ENCODE assay signal across 1 cellular context in the genomic region with DNA sequence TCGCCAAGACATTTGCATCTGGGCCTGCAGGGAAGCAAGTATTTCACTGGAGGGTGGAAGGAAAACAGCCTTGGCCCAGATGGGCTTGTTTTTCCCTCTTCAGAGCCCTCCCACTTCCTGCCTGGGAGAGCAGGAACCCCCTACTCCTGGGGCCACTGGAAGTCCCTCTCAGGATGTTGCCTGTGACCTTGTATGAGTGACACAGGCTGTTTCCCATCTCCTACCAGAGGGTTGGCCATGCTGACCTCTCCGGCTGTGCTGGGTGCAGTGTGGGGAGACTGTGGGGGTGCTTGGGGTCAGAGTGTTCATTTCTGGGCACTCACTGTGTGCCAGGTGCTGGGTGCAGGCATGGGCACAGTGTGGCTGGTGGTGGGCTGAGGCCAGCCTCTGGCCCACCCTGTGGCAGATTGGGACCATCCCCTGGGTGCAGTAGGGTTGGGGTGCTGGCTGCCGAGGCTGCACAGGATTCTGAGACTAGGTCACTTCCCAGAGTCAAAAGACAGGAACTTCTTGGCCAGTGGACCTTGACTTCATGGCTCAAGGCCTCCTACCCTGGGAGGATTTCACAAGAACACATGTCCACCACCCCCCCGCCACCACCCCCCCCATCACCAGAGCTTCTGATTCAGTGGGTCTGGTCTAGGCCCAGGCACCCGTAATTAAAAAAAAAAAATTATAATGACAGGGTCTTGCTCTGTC.
TF ChIP-seq lines count a peak whose summit lies in the region.

No MANE protein-coding gene starts in this region.

TF ChIP-seq in liver, 16 proteins besides CTCF, POLR2A, EP300 and RAD21:
- TF ChIP-seq NR2F2 (IDR thresholded peaks at IDR 0.05) (peak; percentile 91), TAF1 (conservative IDR thresholded peaks at IDR 0.05) (no peak), HNF4A (conservative IDR thresholded peaks at IDR 0.05) (no peak), MAX (IDR thresholded peaks at IDR 0.05) (peak; percentile 27), RXRA (IDR thresholded peaks at IDR 0.05) (no peak), SP1 (IDR thresholded peaks at IDR 0.05) (peak; percentile 13)
TF ChIP-seq in liver: peak in this region for 3.
